ENCODE assay signal across 19 cellular contexts in genomic region chr9:91664669-91665068, GRCh38.
DNase-seq lines count a peak whose midpoint lies in the region; ATAC-seq, FAIRE-seq and TF ChIP-seq lines count a peak whose summit lies in the region.
"Had no signal": no experiment of that assay in that cellular context is flagged by ENCODE, and none has a peak within 500 bp of the region (broad histone marks: within the 10 kb centered on the region; RNA-seq: fewer than 3 reads in every experiment).

No MANE protein-coding gene starts in this region.

- no peak overlapping the region for H3K9ac ChIP-seq in parathyroid adenoma
- H3K9ac ChIP-seq: BLaER1 treated with 17β-estradiol and CSF1 and Interleukin-3, amounts not matched to agents 10 nM and 100 nM; GM23248 had no signal

- TF ChIP-seq CTCF in right atrium auricular region (IDR thresholded peaks at IDR 0.05) = no peak
- no peak for TF ChIP-seq CTCF in parathyroid adenoma (IDR thresholded peaks at IDR 0.05)

- H3K4me1 ChIP-seq in right atrium auricular region (no peaks in the 10 kb centered on the region), parathyroid adenoma (no peaks in the 10 kb centered on the region)

- H2AFZ ChIP-seq in parathyroid adenoma = no peak overlapping the region
- H2AFZ ChIP-seq: GM23248 had no signal

- FAIRE-seq in endometrium (lab: Jason Lieb, UNC) = peak; percentile 77
- FAIRE-seq: H54 had no signal

- H3K79me2 ChIP-seq in parathyroid adenoma = no peaks in the 10 kb centered on the region

- ATAC-seq in Right ventricle myocardium inferior = no peak
- ATAC-seq in GM19023 (IDR thresholded peaks at IDR 0.05; ENCODE audit: unreplicated experiment) = no peak
- ATAC-seq: HCT116 had no signal

- peak; percentile 4 for DNase-seq in right atrium auricular region (ENCODE audit: low spot score)
- no peak for DNase-seq in Right ventricle myocardium inferior (ENCODE audit: missing footprints)
- peak; percentile 33 for DNase-seq in NCI-H2171 (lab: John Stamatoyannopoulos, UW)
- no peak for DNase-seq in pons (ENCODE audit: low spot score)
- no peak for DNase-seq in activated naive CD4-positive, alpha-beta T cell treated with Interleukin-2 at 50 U/mL for 16 hours
- DNase-seq: ACHN; Calu3; CD4-positive, CD25-positive, alpha-beta regulatory T cell; DMS153; DND-41; GDM1; GM23248; IMR-90 had no signal

- H3K9me3 ChIP-seq in right atrium auricular region (no peaks in the 10 kb centered on the region), parathyroid adenoma (ENCODE audit: control insufficient read depth, low read length) (no peaks in the 10 kb centered on the region)
- H3K9me3 ChIP-seq: BLaER1 treated with 17β-estradiol and CSF1 and Interleukin-3, amounts not matched to agents 10 nM and 100 nM had no signal

- intact Hi-C loops in Right ventricle myocardium inferior (cut with DNase I) = no loop called here

- H3K27ac ChIP-seq in right atrium auricular region (no peak overlapping the region), parathyroid adenoma (no peak overlapping the region)
- H3K27ac ChIP-seq: BLaER1 treated with 17β-estradiol and CSF1 and Interleukin-3, amounts not matched to agents 10 nM and 100 nM; GM23248 had no signal

- H3K4me2 ChIP-seq in parathyroid adenoma (ENCODE audit: low read length) = peak overlapping the region; percentile 40
- H3K4me2 ChIP-seq: BLaER1 treated with 17β-estradiol and CSF1 and Interleukin-3, amounts not matched to agents 10 nM and 100 nM had no signal

- H3K4me3 ChIP-seq in right atrium auricular region = no peak overlapping the region
- H3K4me3 ChIP-seq in parathyroid adenoma (ENCODE audit: low read depth, low read length) = peak overlapping the region; percentile 12
- H3K4me3 ChIP-seq: BLaER1 treated with 17β-estradiol and CSF1 and Interleukin-3, amounts not matched to agents 10 nM and 100 nM; GM23248 had no signal

- no peaks in the 10 kb centered on the region for H3K36me3 ChIP-seq in right atrium auricular region
- H3K36me3 ChIP-seq in parathyroid adenoma (ENCODE audit: control insufficient read depth, insufficient read depth, low read length) = no peaks in the 10 kb centered on the region
- H3K36me3 ChIP-seq: BLaER1 treated with 17β-estradiol and CSF1 and Interleukin-3, amounts not matched to agents 10 nM and 100 nM had no signal

- H3K27me3 ChIP-seq in right atrium auricular region (no peaks in the 10 kb centered on the region), parathyroid adenoma (ENCODE audit: control insufficient read depth, insufficient read depth, low read length) (no peaks in the 10 kb centered on the region)
- H3K27me3 ChIP-seq: BLaER1 treated with 17β-estradiol and CSF1 and Interleukin-3, amounts not matched to agents 10 nM and 100 nM had no signal

Comparison
In these comparisons a context has a peak if more than half of its experiments do, and no peak if none do; other contexts are left out.
1. DNase-seq: peak in right atrium auricular region (single experiment) and NCI-H2171 (single experiment); none in Right ventricle myocardium inferior (single experiment), pons (single experiment) and activated naive CD4-positive, alpha-beta T cell treated with Interleukin-2 at 50 U/mL for 16 hours (single experiment).